ENCODE assay signal across 8 cellular contexts in genomic region chr4:122827899-122828601, GRCh38.
DNase-seq lines count a peak whose midpoint lies in the region; ATAC-seq lines count a peak whose summit lies in the region.

No MANE protein-coding gene starts in this region.

- H3K9ac ChIP-seq in BLaER1 (no peak overlapping the region), iPS-18a (ENCODE audit: low read length) (peak overlapping the region; percentile 90)

- peaks cover 6% of the 10 kb centered on the region for H3K9me3 ChIP-seq in BLaER1
- H3K9me3 ChIP-seq in iPS-18a (ENCODE audit: control insufficient read depth, low read depth, low read length), result no peaks in the 10 kb centered on the region

- no peak overlapping the region for H3K27ac ChIP-seq in BLaER1
- H3K27ac ChIP-seq in iPS-18a (ENCODE audit: low read length), result peak overlapping the region; percentile 88
- peak overlapping the region in 13 of 21 experiments; percentile 7 to 85 (median 73) for H3K27ac ChIP-seq in skin epidermis

- H3K27me3 ChIP-seq in BLaER1 (peaks cover 100% of the 10 kb centered on the region), iPS-18a (ENCODE audit: control insufficient read depth, insufficient read depth, low read length) (peaks cover 5% of the 10 kb centered on the region)

- peak; percentile 94 for ATAC-seq in GM18873 (IDR thresholded peaks at IDR 0.05; ENCODE audit: low FRiP score, unreplicated experiment)
- peak; percentile 90 for ATAC-seq in HG03066 (IDR thresholded peaks at IDR 0.05; ENCODE audit: low read depth, unreplicated experiment)

- H3K4me3 ChIP-seq in BLaER1, result peak overlapping the region; percentile 64
- H3K4me3 ChIP-seq in iPS-18a (ENCODE audit: low read length), result peak overlapping the region; percentile 89
- H3K4me3 ChIP-seq in skin epidermis, result peak overlapping the region; percentile 38 to 65 (median 58)

- H4K20me1 ChIP-seq in BLaER1, result peaks cover 53% of the 10 kb centered on the region

- DNase-seq in OCI-M1 (lab: John Stamatoyannopoulos, UW) (peak; percentile 70), amniotic stem cell (lab: John Stamatoyannopoulos, UW) (peak; percentile 29), NCI-H1048 (lab: John Stamatoyannopoulos, UW) (no peak)

- H3K4me1 ChIP-seq in BLaER1, result peaks cover 15% of the 10 kb centered on the region
- peaks cover 47% of the 10 kb centered on the region for H3K4me1 ChIP-seq in iPS-18a (ENCODE audit: control insufficient read depth, low read depth, low read length)

- peak overlapping the region; percentile 96 for H3K4me2 ChIP-seq in BLaER1

- H3K36me3 ChIP-seq in BLaER1 (no peaks in the 10 kb centered on the region), iPS-18a (ENCODE audit: control insufficient read depth, low read depth, low read length) (peaks cover 37% of the 10 kb centered on the region)
